Comparison of ENCODE assay signal across 16 cellular contexts in genomic region chr22:19905619-19906276, GRCh38. TPM values are rescaled to one million over a fixed set of nuclear protein-coding genes. Genes with fewer than 3 reads are reported as not detected.
A peak's percentile ranks its signal among the peaks of the same experiment; 100 is the strongest.
DNase-seq lines count a peak whose midpoint lies in the region; ATAC-seq, FAIRE-seq and TF ChIP-seq lines count a peak whose summit lies in the region.
"Had no signal": no experiment of that assay in that cellular context is flagged by ENCODE, and none has a peak within 500 bp of the region (broad histone marks: within the 10 kb centered on the region; RNA-seq: fewer than 3 reads in every experiment).

No MANE protein-coding gene starts in this region.

- TF ChIP-seq CTCF in WTC11 (IDR thresholded peaks at IDR 0.05) = no peak
- TF ChIP-seq CTCF in nephron (IDR thresholded peaks at IDR 0.05; ENCODE audit: unreplicated experiment in 3 of 3) = no peak
- no peak for TF ChIP-seq CTCF in Calu3 (IDR thresholded peaks at IDR 0.05; ENCODE audit: unreplicated experiment)

- H3K4me3 Mint-ChIP-seq in WTC11 (no peak overlapping the region), nephron (no peak overlapping the region), Calu3 (ENCODE audit: low read depth, unreplicated experiment) (no peak overlapping the region)

- H3K4me1 Mint-ChIP-seq in WTC11 (peaks cover 11% of the 10 kb centered on the region), nephron (peaks cover 37% of the 10 kb centered on the region), Calu3 (ENCODE audit: low read depth, unreplicated experiment) (peaks cover 5% of the 10 kb centered on the region)

- POLR2A ChIA-PET in WTC11 (lab: Charles Lee) = no interaction called here

- H3K9me3 Mint-ChIP-seq in WTC11 (no peaks in the 10 kb centered on the region), nephron (no peaks in the 10 kb centered on the region), Calu3 (ENCODE audit: low read depth, unreplicated experiment) (no peaks in the 10 kb centered on the region)

- no peak for ATAC-seq in WTC11
- ATAC-seq in left ventricle myocardium superior = no peak

- H3K36me3 Mint-ChIP-seq in WTC11 = no peaks in the 10 kb centered on the region
- peaks cover 13% of the 10 kb centered on the region for H3K36me3 Mint-ChIP-seq in nephron (ENCODE audit: low read depth)
- H3K36me3 Mint-ChIP-seq in Calu3 (ENCODE audit: insufficient read depth, unreplicated experiment) = no peaks in the 10 kb centered on the region

- H3K27ac Mint-ChIP-seq in WTC11 = peak overlapping the region; percentile 87; the same call in 1 of the 2 replicates
- H3K27ac Mint-ChIP-seq in nephron = peak overlapping the region in 2 of 3 experiments; percentile 16 to 59
- H3K27ac Mint-ChIP-seq in Calu3 (ENCODE audit: unreplicated experiment) = no peak overlapping the region

- no peak for TF ChIP-seq POLR2A in GM12892 (IDR thresholded peaks at IDR 0.05; ENCODE audit: low read depth, low read length)

- no peaks in the 10 kb centered on the region; the same call in 1 of the 2 replicates for H3K27me3 Mint-ChIP-seq in WTC11 (ENCODE audit: low read depth)
- peaks cover 14% of the 10 kb centered on the region for H3K27me3 Mint-ChIP-seq in nephron (ENCODE audit: low read depth)
- no peaks in the 10 kb centered on the region for H3K27me3 Mint-ChIP-seq in Calu3 (ENCODE audit: unreplicated experiment)

- intact Hi-C loops in left ventricle myocardium superior (cut with micrococcal nuclease) (no loop called here), Calu3 (cut with micrococcal nuclease; ENCODE audit: unreplicated experiment) (no loop called here)

- BruUV-seq in Calu3 (replicated peaks; lab: Mats Ljungman, UMichigan) = no TSS peak

- CTCF ChIA-PET in WTC11 (lab: Charles Lee) (interaction anchor here (0.7 to 6.3 kb wide), 3 partner anchors 85 to 175 kb away, joined by 3 to 56 read pairs (median 3); no protein-coding TSS in a partner anchor), Calu3 (lab: Charles Lee) (interaction anchor here (0.6 to 1.3 kb wide), 2 partner anchors 80 to 175 kb away, joined by 3 read pairs; no protein-coding TSS in a partner anchor)

- FAIRE-seq in GM12892 (lab: Jason Lieb, UNC) = no peak
- FAIRE-seq: GM12891, HTR-8/SVneo had no signal

- DNase-seq in NCI-H82 (lab: John Stamatoyannopoulos, UW) = peak; percentile 7
- DNase-seq in NCI-H82 treated with DMSO at 0.1 percent for 48 hours (lab: John Stamatoyannopoulos, UW; ENCODE audit: unreplicated experiment) = no peak
- no peak for DNase-seq in WTC11 (ENCODE audit: low spot score)
- no peak for DNase-seq in dedifferentiated amniotic fluid mesenchymal stem cell (ENCODE audit: extremely low spot score)
- DNase-seq in GM12892 (ENCODE audit: insufficient read length) = no peak
- DNase-seq in left ventricle myocardium superior = no peak
- DNase-seq in Calu3 = no peak
- DNase-seq: GF-D8, GM23248, NCI-H1436, NCI-H2029, NCI-H2171 treated with DMSO at 0.1 percent for 48 hours, NCI-H446 treated with DMSO at 0.1 percent for 48 hours had no signal

TF ChIP-seq in WTC11, 78 proteins besides CTCF, POLR2A, EP300 and RAD21 (continues in another document):
- TF ChIP-seq ESRRA (CRISPR knock-in tag; IDR thresholded peaks at IDR 0.05; ENCODE audit: borderline replicate concordance) = no peak
- TF ChIP-seq ZNF671 (CRISPR knock-in tag; IDR thresholded peaks at IDR 0.05) = no peak
- no peak for TF ChIP-seq ZNF232 (CRISPR knock-in tag; IDR thresholded peaks at IDR 0.05)
- no peak for TF ChIP-seq ZNF281 (CRISPR knock-in tag; IDR thresholded peaks at IDR 0.05)
- TF ChIP-seq SMAD3 (CRISPR knock-in tag; IDR thresholded peaks at IDR 0.05; ENCODE audit: borderline replicate concordance) = no peak
- no peak for TF ChIP-seq ERG (CRISPR knock-in tag; IDR thresholded peaks at IDR 0.05)
- no peak for TF ChIP-seq NR3C1 (CRISPR knock-in tag; conservative IDR thresholded peaks at IDR 0.05; ENCODE audit: low read depth)
- TF ChIP-seq E2F1 (CRISPR knock-in tag; IDR thresholded peaks at IDR 0.05) = no peak
- no peak for TF ChIP-seq ZNF416 (CRISPR knock-in tag; IDR thresholded peaks at IDR 0.05)
- TF ChIP-seq NFYB (CRISPR knock-in tag; conservative IDR thresholded peaks at IDR 0.05; ENCODE audit: low read depth) = no peak
- TF ChIP-seq AFF4 (CRISPR knock-in tag; IDR thresholded peaks at IDR 0.05; ENCODE audit: borderline replicate concordance) = no peak

RNA-seq across cellular contexts. Expression of gene COMT, which starts 35.8 kb away (rescaled TPM):
- 30.8 to 38.0 TPM (median 36.1 TPM) in 3 replicates for total RNA-seq in WTC11 (2021)
- polyA plus RNA-seq in GM12892 (2012; ENCODE audit: missing spikeins) = 34.5 TPM
- 83.4 TPM for total RNA-seq in left ventricle myocardium superior
- 165 and 170 TPM in 2 replicates for total RNA-seq in Calu3 (2022)

RNA-seq across cellular contexts. Expression of gene TXNRD2, which starts 35.9 kb away (rescaled TPM):
- total RNA-seq in WTC11 (2021) (15.9 to 18.8 TPM (median 18.8 TPM) in 3 replicates), left ventricle myocardium superior (42.4 TPM), Calu3 (2022) (33.7 and 36.3 TPM in 2 replicates)
- polyA plus RNA-seq in GM12892 (2012; ENCODE audit: missing spikeins) = 10.2 TPM

RNA-seq across cellular contexts. Expression of gene GNB1L, which starts 51.1 kb away (rescaled TPM):
- total RNA-seq in WTC11 (2021) (18.0 to 21.7 TPM (median 19.4 TPM) in 3 replicates), left ventricle myocardium superior (3.4 TPM), Calu3 (2022) (9.1 and 13.0 TPM in 2 replicates)
- 1.6 TPM for polyA plus RNA-seq in GM12892 (2012; ENCODE audit: missing spikeins)

RNA-seq across cellular contexts. Expression of gene RTL10, which starts 51.1 kb away (rescaled TPM):
- total RNA-seq in WTC11 (2021) (19.2 to 21.5 TPM (median 20.6 TPM) in 3 replicates), left ventricle myocardium superior (8.0 TPM), Calu3 (2022) (26.2 and 28.7 TPM in 2 replicates)
- polyA plus RNA-seq in GM12892 (2012; ENCODE audit: missing spikeins) = 5.6 TPM
